ENCODE assay signal across 1 cellular context in the genomic region with DNA sequence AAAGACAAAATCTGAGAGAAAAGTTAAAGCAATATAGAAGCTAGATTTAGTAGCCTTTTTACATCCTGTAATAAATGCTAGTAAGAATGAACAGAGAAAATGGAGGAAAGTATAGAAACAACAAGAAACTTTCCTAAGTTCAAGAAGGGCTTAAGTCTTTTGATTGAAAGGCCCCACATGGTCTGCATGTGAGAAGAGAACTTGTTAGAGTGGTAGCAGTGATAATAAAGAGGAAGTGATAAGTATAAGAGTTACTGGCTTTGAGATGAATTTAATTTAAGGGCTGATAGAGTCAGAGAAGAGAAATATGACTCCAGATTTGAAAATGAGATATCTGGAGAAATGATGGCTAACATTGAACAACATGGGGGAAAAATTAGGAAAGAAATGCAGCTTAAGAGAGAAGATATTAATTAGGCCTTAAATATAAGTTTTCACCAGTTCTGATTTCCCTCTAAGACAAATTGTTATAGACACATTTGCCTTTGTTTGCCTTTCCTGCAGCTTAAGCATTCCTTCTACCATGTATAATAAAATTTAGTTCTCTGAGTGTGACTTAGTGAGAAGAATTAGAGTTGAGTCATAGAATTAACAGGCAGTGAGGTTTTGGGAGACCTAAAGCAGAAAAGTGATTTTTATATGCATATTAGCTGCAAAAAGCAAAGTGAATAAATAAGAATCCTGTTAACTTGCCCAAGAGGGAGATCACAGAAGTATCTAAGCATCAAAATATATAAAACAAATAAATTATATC.
TF ChIP-seq lines count a peak whose summit lies in the region.

No MANE protein-coding gene starts in this region.

TF ChIP-seq in IMR-90, 13 proteins besides CTCF, POLR2A, EP300 and RAD21:
- TF ChIP-seq SMC3 (IDR thresholded peaks at IDR 0.05; ENCODE audit: low read depth, low read length) (no peak), RFX5 (IDR thresholded peaks at IDR 0.05; ENCODE audit: low read depth, low read length) (no peak)
TF ChIP-seq in IMR-90: peak in this region for 0.
